In genomic region chr7:151039850-151040548, GRCh38 we compare ENCODE assay signal across 12 cellular contexts. TPM values are rescaled to one million over a fixed set of nuclear protein-coding genes. Genes with fewer than 3 reads are reported as not detected.
DNase-seq lines count a peak whose midpoint lies in the region; ATAC-seq and TF ChIP-seq lines count a peak whose summit lies in the region.
"Had no signal": no experiment of that assay in that cellular context is flagged by ENCODE, and none has a peak within 500 bp of the region (broad histone marks: within the 10 kb centered on the region; RNA-seq: fewer than 3 reads in every experiment).

No MANE protein-coding gene starts in this region.

- H3K9me3 Mint-ChIP-seq in glutamatergic neuron (ENCODE audit: unreplicated experiment), result peaks cover 3% of the 10 kb centered on the region
- H3K9me3 Mint-ChIP-seq in stimulated activated naive B cell treated with anti-CD40 and anti-IgM and Interleukin-4, amounts not matched to agents 10 μg/mL and 1 μg/mL and 100 μg/mL, for 72 hours, result no peaks in the 10 kb centered on the region

- peak overlapping the region; percentile 79 for H3K27ac Mint-ChIP-seq in glutamatergic neuron (ENCODE audit: unreplicated experiment)
- peak overlapping the region; percentile 87 for H3K27ac Mint-ChIP-seq in stimulated activated naive B cell treated with anti-CD40 and anti-IgM and Interleukin-4, amounts not matched to agents 10 μg/mL and 1 μg/mL and 100 μg/mL, for 72 hours

- no peaks in the 10 kb centered on the region for H3K36me3 Mint-ChIP-seq in glutamatergic neuron (ENCODE audit: unreplicated experiment)
- H3K36me3 Mint-ChIP-seq in stimulated activated naive B cell treated with anti-CD40 and anti-IgM and Interleukin-4, amounts not matched to agents 10 μg/mL and 1 μg/mL and 100 μg/mL, for 72 hours, result peaks cover 40 to 42% of the 10 kb centered on the region in 2 donors

- peaks cover 7% of the 10 kb centered on the region for H3K27me3 Mint-ChIP-seq in glutamatergic neuron (ENCODE audit: unreplicated experiment)
- no peaks in the 10 kb centered on the region for H3K27me3 Mint-ChIP-seq in stimulated activated naive B cell treated with anti-CD40 and anti-IgM and Interleukin-4, amounts not matched to agents 10 μg/mL and 1 μg/mL and 100 μg/mL, for 72 hours

- DNase-seq in left ventricle myocardium inferior, result no peak
- DNase-seq in right atrium auricular region (ENCODE audit: low spot score), result no peak
- DNase-seq in glutamatergic neuron, result no peak
- no peak for DNase-seq in stimulated activated naive B cell treated with anti-CD40 and anti-IgM and Interleukin-4, amounts not matched to agents 10 μg/mL and 1 μg/mL and 100 μg/mL, for 72 hours
- DNase-seq in NCI-H446 (lab: John Stamatoyannopoulos, UW), result no peak
- DNase-seq in NCI-H226, result no peak
- DNase-seq in putamen (ENCODE audit: low spot score), result no peak
- DNase-seq: hippocampal formation, NCI-H774 had no signal

- intact Hi-C loops in left ventricle myocardium inferior (cut with micrococcal nuclease), result loop anchor here (10.0 kb wide), 1 partner anchor 65 kb away; no protein-coding TSS in a partner anchor

- H3K4me3 Mint-ChIP-seq in glutamatergic neuron (ENCODE audit: unreplicated experiment), result peak overlapping the region; percentile 42
- H3K4me3 Mint-ChIP-seq in stimulated activated naive B cell treated with anti-CD40 and anti-IgM and Interleukin-4, amounts not matched to agents 10 μg/mL and 1 μg/mL and 100 μg/mL, for 72 hours, result peak overlapping the region in 1 of 2 donors; percentile 25

- H3K36me3 ChIP-seq in left ventricle myocardium inferior (peaks cover 44% of the 10 kb centered on the region), right atrium auricular region (peaks cover 29% of the 10 kb centered on the region)

- no peaks in the 10 kb centered on the region for H3K27me3 ChIP-seq in left ventricle myocardium inferior (ENCODE audit: low read depth)
- no peaks in the 10 kb centered on the region for H3K27me3 ChIP-seq in right atrium auricular region

- peaks cover 21% of the 10 kb centered on the region for H3K4me1 Mint-ChIP-seq in glutamatergic neuron (ENCODE audit: low read depth, unreplicated experiment)
- H3K4me1 Mint-ChIP-seq in stimulated activated naive B cell treated with anti-CD40 and anti-IgM and Interleukin-4, amounts not matched to agents 10 μg/mL and 1 μg/mL and 100 μg/mL, for 72 hours, result peaks cover 14 to 21% of the 10 kb centered on the region in 2 donors

- TF ChIP-seq CTCF in left ventricle myocardium inferior (IDR thresholded peaks at IDR 0.05; ENCODE audit: borderline replicate concordance) (no peak), right atrium auricular region (IDR thresholded peaks at IDR 0.05) (no peak), glutamatergic neuron (IDR thresholded peaks at IDR 0.05; ENCODE audit: partially characterized antibody, unreplicated experiment) (no peak)

- no peaks in the 10 kb centered on the region for H3K9me3 ChIP-seq in left ventricle myocardium inferior (replicated peaks)
- no peaks in the 10 kb centered on the region for H3K9me3 ChIP-seq in right atrium auricular region

- H3K27ac ChIP-seq in left ventricle myocardium inferior (replicated peaks) (peak overlapping the region; percentile 60), right atrium auricular region (peak overlapping the region in 1 of 2 donors; percentile 62)

- peak; percentile 19 for ATAC-seq in SK-N-SH treated with all-trans-retinoic acid at 6 μM for 48 hours
- peak; percentile 3 to 17 for ATAC-seq in stimulated activated naive B cell treated with anti-CD40 and anti-IgM and Interleukin-4, amounts not matched to agents 10 μg/mL and 1 μg/mL and 100 μg/mL, for 72 hours (replicated peaks)

- H3K4me3 ChIP-seq in left ventricle myocardium inferior (no peak overlapping the region), right atrium auricular region (no peak overlapping the region)
- H3K4me3 ChIP-seq: lung had no signal

- H3K4me1 ChIP-seq in left ventricle myocardium inferior (peaks cover 27% of the 10 kb centered on the region), right atrium auricular region (peaks cover 3 to 20% of the 10 kb centered on the region in 2 donors)

TF ChIP-seq in SK-N-SH treated with all-trans-retinoic acid at 6 μM for 48 hours, 23 proteins besides CTCF, POLR2A, EP300 and RAD21:
- TF ChIP-seq ESRRG (CRISPR knock-in tag; IDR thresholded peaks at IDR 0.05), result no peak
- TF ChIP-seq BACH2 (CRISPR knock-in tag; IDR thresholded peaks at IDR 0.05; ENCODE audit: borderline replicate concordance), result no peak

RNA-seq across cellular contexts. Expression of gene ASIC3, which starts 8.3 kb away (rescaled TPM):
- 5.3 TPM for total RNA-seq in left ventricle myocardium inferior
- total RNA-seq in right atrium auricular region, result 1 to 10 TPM; 1.1 to 1.2 TPM
- 10.8 TPM for total RNA-seq in glutamatergic neuron (ENCODE audit: unreplicated experiment)

RNA-seq across cellular contexts. Expression of gene ABCB8, which starts 11.7 kb away (rescaled TPM):
- total RNA-seq in left ventricle myocardium inferior (28.3 TPM), right atrium auricular region (10 to 100 TPM; 11.9 to 20.6 TPM), glutamatergic neuron (ENCODE audit: unreplicated experiment) (57.1 TPM)

RNA-seq across cellular contexts. Expression of gene ATG9B, which starts 15.7 kb away (rescaled TPM):
- not detected for total RNA-seq in left ventricle myocardium inferior
- total RNA-seq in right atrium auricular region, result not detected
- total RNA-seq in glutamatergic neuron (ENCODE audit: unreplicated experiment), result 9.4 TPM
- total RNA-seq: posterior vena cava had no signal

RNA-seq across cellular contexts. Expression of gene CDK5, which starts 17.7 kb away (rescaled TPM):
- 9.6 TPM for total RNA-seq in left ventricle myocardium inferior
- total RNA-seq in right atrium auricular region, result 1 to 10 TPM; 4.4 to 4.9 TPM
- total RNA-seq in glutamatergic neuron (ENCODE audit: unreplicated experiment), result 52.9 TPM

RNA-seq across cellular contexts. Expression of gene SLC4A2, which starts 19.4 kb away (rescaled TPM):
- total RNA-seq in left ventricle myocardium inferior (62.9 TPM), right atrium auricular region (100 to 1,000 TPM in 1 of 2 donors, 10 to 100 TPM in 1; 55.3 to 114 TPM), glutamatergic neuron (ENCODE audit: unreplicated experiment) (99.4 TPM)
